Comparison of ENCODE assay signal across 19 cellular contexts in the genomic region with DNA sequence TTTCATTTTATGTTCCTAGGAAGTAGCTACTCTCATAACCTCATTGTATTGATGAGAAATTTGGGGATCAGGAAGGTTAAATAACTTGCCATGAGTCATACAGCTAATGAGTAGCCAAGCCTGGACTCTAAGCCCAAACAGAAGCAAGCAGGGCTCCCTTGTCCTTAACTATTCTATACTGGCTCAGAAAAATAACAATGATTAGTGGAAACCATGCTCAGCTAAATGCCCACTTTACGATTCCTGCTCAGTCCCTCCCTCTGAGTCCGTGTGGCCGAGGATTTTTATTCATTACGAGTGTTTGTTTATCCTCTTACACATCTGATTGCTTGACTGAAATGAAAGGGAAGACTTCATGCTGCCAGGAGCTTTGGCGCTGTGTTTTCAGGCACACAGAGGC.
DNase-seq lines count a peak whose midpoint lies in the region; ATAC-seq and TF ChIP-seq lines count a peak whose summit lies in the region.
"Had no signal": no experiment of that assay in that cellular context is flagged by ENCODE, and none has a peak within 500 bp of the region (broad histone marks: within the 10 kb centered on the region; RNA-seq: fewer than 3 reads in every experiment).

No MANE protein-coding gene starts in this region.

- H3K4me3 Mint-ChIP-seq in stimulated activated naive B cell treated with anti-CD40 and anti-IgM and Interleukin-4, amounts not matched to agents 10 μg/mL and 1 μg/mL and 100 μg/mL, for 72 hours, result no peak overlapping the region
- H3K4me3 Mint-ChIP-seq: activated CD8-positive, alpha-beta T cell treated with anti-CD3 and anti-CD28 coated beads for 36 hours; activated naive CD8-positive, alpha-beta T cell; mesothelial cell of epicardium had no signal

- H3K27me3 Mint-ChIP-seq in stimulated activated naive B cell treated with anti-CD40 and anti-IgM and Interleukin-4, amounts not matched to agents 10 μg/mL and 1 μg/mL and 100 μg/mL, for 72 hours, result no peaks in the 10 kb centered on the region
- H3K27me3 Mint-ChIP-seq: activated CD8-positive, alpha-beta T cell treated with anti-CD3 and anti-CD28 coated beads for 36 hours; activated naive CD8-positive, alpha-beta T cell had no signal

- ATAC-seq in stimulated activated naive B cell treated with anti-CD40 and anti-IgM and Interleukin-4, amounts not matched to agents 10 μg/mL and 1 μg/mL and 100 μg/mL, for 72 hours (replicated peaks), result no peak
- ATAC-seq in left cardiac atrium, result no peak
- ATAC-seq: activated CD8-positive, alpha-beta T cell treated with anti-CD3 and anti-CD28 coated beads for 36 hours; HCT116 had no signal

- peaks cover 0 to 3% of the 10 kb centered on the region in 2 donors for H3K9me3 Mint-ChIP-seq in stimulated activated naive B cell treated with anti-CD40 and anti-IgM and Interleukin-4, amounts not matched to agents 10 μg/mL and 1 μg/mL and 100 μg/mL, for 72 hours
- H3K9me3 Mint-ChIP-seq: activated CD8-positive, alpha-beta T cell treated with anti-CD3 and anti-CD28 coated beads for 36 hours; mesothelial cell of epicardium had no signal

- H3K36me3 Mint-ChIP-seq in stimulated activated naive B cell treated with anti-CD40 and anti-IgM and Interleukin-4, amounts not matched to agents 10 μg/mL and 1 μg/mL and 100 μg/mL, for 72 hours, result peaks cover 33 to 57% of the 10 kb centered on the region in 2 donors

- in situ Hi-C loops in GM13976 (cut with MboI; ENCODE audit: low sequenced_read_pairs, unreplicated experiment), result loop anchor here (25.0 kb wide), 1 partner anchor 319 kb away; no protein-coding TSS in a partner anchor

- TF ChIP-seq CTCF in GM13976 (IDR thresholded peaks at IDR 0.05; ENCODE audit: borderline replicate concordance, control extremely low read depth, extremely low read depth, insufficient read depth, missing control alignments), result no peak

- DNase-seq in NCI-H1417 (lab: John Stamatoyannopoulos, UW) (peak; percentile 14 to 95 (median 69)), NCI-H1417 treated with DMSO at 0.1 percent for 48 hours (lab: John Stamatoyannopoulos, UW) (no peak), NCI-H345 treated with DMSO at 0.1 percent for 48 hours (lab: John Stamatoyannopoulos, UW; ENCODE audit: unreplicated experiment) (peak; percentile 13), iris pigment epithelial cell (ENCODE audit: low read depth) (peak; percentile 17), GM13976 (ENCODE audit: low spot score) (no peak), left cardiac atrium (no peak), NCI-H446 (lab: John Stamatoyannopoulos, UW) (no peak)
- DNase-seq in stimulated activated naive B cell treated with anti-CD40 and anti-IgM and Interleukin-4, amounts not matched to agents 10 μg/mL and 1 μg/mL and 100 μg/mL, for 72 hours, result no peak
- DNase-seq: activated CD8-positive, alpha-beta T cell treated with anti-CD3 and anti-CD28 coated beads for 36 hours; activated T-cell treated with anti-CD3 and anti-CD28 coated beads, Interleukin-2, amount 50 U/mL, for 48 hours; BE2C; DMS53; NCI-H1694; retina; stimulated activated naive CD4-positive, alpha-beta T cell treated with Interleukin-2 at 50 U/mL for 16 hours; WERI-Rb-1 had no signal

- intact Hi-C loops in left cardiac atrium (cut with DNase I), result no loop called here

- H3K4me1 Mint-ChIP-seq in stimulated activated naive B cell treated with anti-CD40 and anti-IgM and Interleukin-4, amounts not matched to agents 10 μg/mL and 1 μg/mL and 100 μg/mL, for 72 hours, result peaks cover 7 to 15% of the 10 kb centered on the region in 2 donors
- H3K4me1 Mint-ChIP-seq: mesothelial cell of epicardium had no signal

- H3K27ac Mint-ChIP-seq in stimulated activated naive B cell treated with anti-CD40 and anti-IgM and Interleukin-4, amounts not matched to agents 10 μg/mL and 1 μg/mL and 100 μg/mL, for 72 hours, result peak overlapping the region; percentile 51
- H3K27ac Mint-ChIP-seq: activated CD8-positive, alpha-beta T cell treated with anti-CD3 and anti-CD28 coated beads for 36 hours; activated naive CD8-positive, alpha-beta T cell; mesothelial cell of epicardium had no signal

Comparison
In these comparisons a context has a peak if more than half of its experiments do, and no peak if none do; other contexts are left out.
1. DNase-seq: peak in NCI-H1417 (3 of 3), NCI-H345 treated with DMSO at 0.1 percent for 48 hours (single experiment) and iris pigment epithelial cell (single experiment); none in NCI-H1417 treated with DMSO at 0.1 percent for 48 hours (single experiment), stimulated activated naive B cell treated with anti-CD40 and anti-IgM and Interleukin-4, amounts not matched to agents 10 μg/mL and 1 μg/mL and 100 μg/mL, for 72 hours (single experiment), GM13976 (single experiment), left cardiac atrium (single experiment) and NCI-H446 (0 of 2).